In genomic region chr9:111959468-111959941, GRCh38 we compare ENCODE assay signal across 9 cellular contexts.
A peak's percentile ranks its signal among the peaks of the same experiment; 100 is the strongest.
DNase-seq lines count a peak whose midpoint lies in the region; ATAC-seq, FAIRE-seq and TF ChIP-seq lines count a peak whose summit lies in the region.
"Had no signal": no experiment of that assay in that cellular context is flagged by ENCODE, and none has a peak within 500 bp of the region (broad histone marks: within the 10 kb centered on the region; RNA-seq: fewer than 3 reads in every experiment).

No MANE protein-coding gene starts in this region.

- CTCF ChIA-PET in PC-9 (lab: Charles Lee) = interaction anchor here (1.2 kb wide), 2 partner anchors 53 to 115 kb away, joined by 3 to 5 read pairs; no protein-coding TSS in a partner anchor

- H3K27me3 Mint-ChIP-seq in GM23338 (ENCODE audit: insufficient read depth, low read depth, poor library complexity) = peaks cover 2% of the 10 kb centered on the region
- H3K27me3 Mint-ChIP-seq: naive B cell had no signal

- POLR2A ChIA-PET in PC-9 (lab: Charles Lee; ENCODE audit: unreplicated experiment) = interaction anchor here (0.5 to 0.6 kb wide), 3 partner anchors 53 to 110 kb away, joined by 4 to 5 read pairs (median 5); no protein-coding TSS in a partner anchor

- H3K4me2 ChIP-seq in GM23338 = no peak overlapping the region
- peak overlapping the region; percentile 60 for H3K4me2 ChIP-seq in PC-9

- H3K9me3 ChIP-seq in PC-9 (ENCODE audit: insufficient read depth, low read depth) = no peaks in the 10 kb centered on the region
- no peaks in the 10 kb centered on the region for H3K9me3 ChIP-seq in effector memory CD4-positive, alpha-beta T cell (ENCODE audit: control insufficient read depth, low read length)

- no peak for FAIRE-seq in GM19239 (lab: Jason Lieb, UNC)

- no peak overlapping the region for H3K27ac Mint-ChIP-seq in GM23338

- H4K20me1 ChIP-seq in GM23338 (replicated peaks; ENCODE audit: insufficient read depth) = no peaks in the 10 kb centered on the region
- H4K20me1 ChIP-seq in PC-9 (ENCODE audit: insufficient read depth) = no peaks in the 10 kb centered on the region

- H3K36me3 Mint-ChIP-seq in GM23338 (ENCODE audit: low read depth) = no peaks in the 10 kb centered on the region

- no peaks in the 10 kb centered on the region for H3K9me2 ChIP-seq in GM23338 (ENCODE audit: insufficient read depth)
- no peaks in the 10 kb centered on the region for H3K9me2 ChIP-seq in PC-9 (ENCODE audit: insufficient read depth)

- H3F3A ChIP-seq in GM23338 (replicated peaks; ENCODE audit: low read depth) (no peaks in the 10 kb centered on the region), PC-9 (ENCODE audit: insufficient read depth, low read depth) (peaks cover 31% of the 10 kb centered on the region)

- no peak overlapping the region for H3K4me3 Mint-ChIP-seq in GM23338

- H3K27me3 ChIP-seq in GM23338 (ENCODE audit: insufficient read depth) = no peaks in the 10 kb centered on the region
- H3K27me3 ChIP-seq in PC-9 (ENCODE audit: insufficient read depth, low read depth) = no peaks in the 10 kb centered on the region
- H3K27me3 ChIP-seq in effector memory CD4-positive, alpha-beta T cell (replicated peaks; ENCODE audit: control insufficient read depth, insufficient read depth, low read length, poor library complexity, severe bottlenecking) = no peaks in the 10 kb centered on the region

- H3K4me1 Mint-ChIP-seq in GM23338 = peaks cover 14% of the 10 kb centered on the region; the same call in 2 of the 3 replicates

- H3K79me2 ChIP-seq in GM23338 (replicated peaks; ENCODE audit: insufficient read depth) = no peaks in the 10 kb centered on the region
- H3K79me2 ChIP-seq in PC-9 (ENCODE audit: low read depth) = no peaks in the 10 kb centered on the region

- H3K4me3 ChIP-seq in GM23338 (no peak overlapping the region), PC-9 (no peak overlapping the region), foreskin fibroblast (ENCODE audit: low read depth in 1 of 2, low read length in 2 of 2) (no peak overlapping the region), skeletal muscle cell (ENCODE audit: low read depth, low read length) (no peak overlapping the region)
- H3K4me3 ChIP-seq in effector memory CD4-positive, alpha-beta T cell (ENCODE audit: insufficient read depth, low read depth, low read length, poor library complexity, severe bottlenecking) = no peak overlapping the region

- H2AFZ ChIP-seq in GM23338 (peak overlapping the region; percentile 10; the same call in 1 of the 2 replicates), PC-9 (no peak overlapping the region)

- intact Hi-C loops in PC-9 (cut with micrococcal nuclease; ENCODE audit: unreplicated experiment) = loop anchor here (2.0 kb wide), 2 partner anchors 71 to 107 kb away; no protein-coding TSS in a partner anchor

- no peak for DNase-seq in GM23338 (ENCODE audit: low spot score)
- peak; percentile 73 to 98 for DNase-seq in PC-9
- peak; percentile 92 to 95 for DNase-seq in foreskin fibroblast
- DNase-seq in skeletal muscle cell (ENCODE audit: low read depth) = peak; percentile 88
- DNase-seq in GM19239 (ENCODE audit: insufficient read length, low spot score) = no peak
- DNase-seq in effector memory CD4-positive, alpha-beta T cell = no peak
- no peak for DNase-seq in activated effector memory CD4-positive, alpha-beta T cell treated with Interleukin-2 at 50 U/mL for 16 hours
- DNase-seq in activated CD4-positive, alpha-beta T cell treated with anti-CD3 and anti-CD28 coated beads, Interleukin-2, amount 50 U/mL, for 48 hours = no peak
- DNase-seq: naive B cell had no signal

- H3K27ac ChIP-seq in GM23338 (ENCODE audit: low read depth) = no peak overlapping the region
- peak overlapping the region; percentile 83 for H3K27ac ChIP-seq in PC-9
- no peak overlapping the region for H3K27ac ChIP-seq in effector memory CD4-positive, alpha-beta T cell (ENCODE audit: insufficient read depth, low read length, poor library complexity, severe bottlenecking)

- H3K4me1 ChIP-seq in GM23338 (ENCODE audit: insufficient read depth) (no peaks in the 10 kb centered on the region), PC-9 (replicated peaks; ENCODE audit: insufficient read depth) (peaks cover 35% of the 10 kb centered on the region)
- H3K4me1 ChIP-seq in effector memory CD4-positive, alpha-beta T cell (ENCODE audit: control insufficient read depth, insufficient read depth, low read length, poor library complexity, severe bottlenecking) = no peaks in the 10 kb centered on the region

- no peaks in the 10 kb centered on the region for H3K36me3 ChIP-seq in GM23338 (ENCODE audit: insufficient read depth)
- no peaks in the 10 kb centered on the region for H3K36me3 ChIP-seq in PC-9 (ENCODE audit: low read depth)
- no peaks in the 10 kb centered on the region for H3K36me3 ChIP-seq in effector memory CD4-positive, alpha-beta T cell (ENCODE audit: control insufficient read depth, insufficient read depth, low read length)

- H3K9me3 Mint-ChIP-seq in GM23338 = no peaks in the 10 kb centered on the region

- ATAC-seq in GM23338 = no peak

- TF ChIP-seq CTCF in GM23338 (conservative IDR thresholded peaks at IDR 0.05; ENCODE audit: low read depth in 2 of 2) = no peak
- TF ChIP-seq CTCF in PC-9 (conservative IDR thresholded peaks at IDR 0.05) = no peak
- no peak for TF ChIP-seq CTCF in foreskin fibroblast (IDR thresholded peaks at IDR 0.05; ENCODE audit: low read depth, low read length)

- BruUV-seq in PC-9 (replicated peaks; lab: Mats Ljungman, UMichigan) = no TSS peak

TF ChIP-seq in GM23338, 12 proteins besides CTCF, POLR2A, EP300 and RAD21 (continues in another document):
- TF ChIP-seq ETS1 (IDR thresholded peaks at IDR 0.05) = no peak
- no peak for TF ChIP-seq ZNF462 (CRISPR knock-in tag; IDR thresholded peaks at IDR 0.05)
- no peak for TF ChIP-seq EZH2 (IDR thresholded peaks at IDR 0.05; ENCODE audit: low read depth, unreplicated experiment)
- TF ChIP-seq POLR2AphosphoS5 (IDR thresholded peaks at IDR 0.05; ENCODE audit: low read depth) = no peak

Comparison
In these comparisons a context has a peak if more than half of its experiments do, and no peak if none do; other contexts are left out.
1. DNase-seq: peak in PC-9 (2 of 2), foreskin fibroblast (2 of 2) and skeletal muscle cell (single experiment); none in GM23338 (single experiment), GM19239 (single experiment), effector memory CD4-positive, alpha-beta T cell (0 of 3), activated effector memory CD4-positive, alpha-beta T cell treated with Interleukin-2 at 50 U/mL for 16 hours (single experiment) and activated CD4-positive, alpha-beta T cell treated with anti-CD3 and anti-CD28 coated beads, Interleukin-2, amount 50 U/mL, for 48 hours (0 of 2).